9 cellular contexts compared by ENCODE assay signal in the genomic region with DNA sequence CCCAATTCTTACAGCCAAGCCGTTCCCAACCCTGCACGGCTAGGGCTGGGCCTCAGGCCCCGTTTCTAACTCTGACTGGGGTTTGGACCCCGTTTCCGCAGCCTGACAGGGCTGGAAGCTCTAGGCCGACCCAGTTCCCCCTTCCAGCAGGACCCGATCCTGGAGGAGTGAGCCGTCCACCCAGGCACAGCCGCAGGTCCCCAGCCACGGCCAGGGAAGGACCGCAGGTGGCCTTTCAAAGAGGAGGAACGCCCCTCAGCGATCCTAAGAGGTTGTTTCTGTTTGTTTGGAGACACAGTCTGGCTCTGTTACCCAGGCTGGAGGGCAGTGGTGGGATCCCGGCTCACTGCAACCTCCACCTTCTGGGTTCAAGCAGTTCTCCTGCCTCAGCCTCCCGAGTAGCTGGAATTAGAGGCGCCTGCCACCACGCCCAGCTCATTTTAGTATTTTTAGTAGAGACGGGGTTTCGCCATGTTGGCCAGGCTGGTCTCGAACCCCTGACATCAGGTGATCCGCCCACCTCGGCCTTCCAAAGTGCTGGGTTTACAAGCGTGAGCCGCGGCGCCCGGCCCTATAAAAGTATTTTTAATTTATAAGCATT. TPM values are rescaled to one million over a fixed set of nuclear protein-coding genes. Genes with fewer than 3 reads are reported as not detected.
DNase-seq lines count a peak whose midpoint lies in the region; ATAC-seq, FAIRE-seq and TF ChIP-seq lines count a peak whose summit lies in the region.
"Had no signal": no experiment of that assay in that cellular context is flagged by ENCODE, and none has a peak within 500 bp of the region (broad histone marks: within the 10 kb centered on the region; RNA-seq: fewer than 3 reads in every experiment).

No MANE protein-coding gene starts in this region.

- H3K79me1 ChIP-seq in H1 (ENCODE audit: low read depth, low read length) (no peaks in the 10 kb centered on the region; the same call in 1 of the 2 replicates), trophoblast cell (ENCODE audit: low read length) (peaks cover 9% of the 10 kb centered on the region)

- H2BK15ac ChIP-seq in H1 (ENCODE audit: low read length), result no peak overlapping the region

- H3K4ac ChIP-seq in H1 (replicated peaks; ENCODE audit: insufficient read length, low read depth, low read length) (no peak overlapping the region), trophoblast cell (ENCODE audit: low read depth, low read length) (peak overlapping the region; percentile 22)

- H3K9ac ChIP-seq in H1 (replicated peaks in 1 of 4; ENCODE audit: extremely low read depth in 1 of 4, low read depth in 3 of 4, low read length in 3 of 4) (no peak overlapping the region), trophoblast cell (ENCODE audit: low read length) (no peak overlapping the region)

- peaks cover 5% of the 10 kb centered on the region; the same call in 1 of the 2 replicates for H3K23me2 ChIP-seq in H1 (ENCODE audit: low read depth, low read length)

- peak overlapping the region; percentile 39 for H3K27ac ChIP-seq in CD8-positive, alpha-beta memory T cell (ENCODE audit: low read depth, low read length)
- no peak overlapping the region for H3K27ac ChIP-seq in H1 (ENCODE audit: low read depth, low read length)
- H3K27ac ChIP-seq in trophoblast cell (ENCODE audit: low read depth, low read length), result no peak overlapping the region
- H3K27ac ChIP-seq: SJCRH30 had no signal

- no peak overlapping the region; the same call in 1 of the 2 replicates for H4K8ac ChIP-seq in H1 (ENCODE audit: extremely low read depth, insufficient read depth, low read length)
- H4K8ac ChIP-seq in trophoblast cell (ENCODE audit: low read depth, low read length), result peak overlapping the region; percentile 64

- H4K12ac ChIP-seq in trophoblast cell (ENCODE audit: low read depth, low read length), result peak overlapping the region; percentile 15

- peak overlapping the region in 3 of 8 donors; percentile 38 to 73 (median 72) for H3K27ac Mint-ChIP-seq in CD8-positive, alpha-beta memory T cell

- no peak overlapping the region for H3K23ac ChIP-seq in H1 (ENCODE audit: insufficient read length)
- no peak overlapping the region for H3K23ac ChIP-seq in trophoblast cell (ENCODE audit: low read length)

- H2AK5ac ChIP-seq in H1 (ENCODE audit: low read depth, low read length) (0 out of 2 replicates have a peak overlapping the region, but pooled peaks have one; percentile 48), trophoblast cell (ENCODE audit: low read length) (peak overlapping the region; percentile 95)

- H2AFZ ChIP-seq in H1 (ENCODE audit: low read length), result no peak overlapping the region
- H2AFZ ChIP-seq in trophoblast cell (ENCODE audit: insufficient read depth, low read length, poor library complexity), result no peak overlapping the region

- H3K4me1 ChIP-seq in CD8-positive, alpha-beta memory T cell (ENCODE audit: insufficient read depth, low read length), result peaks cover 36% of the 10 kb centered on the region
- H3K4me1 ChIP-seq in H1 (replicated peaks in 1 of 4; ENCODE audit: control insufficient read depth in 3 of 4, insufficient read depth in 4 of 4, low read length in 3 of 4) (peaks cover 0 to 5% (median 0%) of the 10 kb centered on the region in 4 experiments; a peak in 5 of 7 replicates), trophoblast cell (ENCODE audit: control insufficient read depth in 1 of 2, insufficient read depth in 2 of 2, low read length in 2 of 2) (peaks cover 0 to 5% of the 10 kb centered on the region in 2 experiments)
- H3K4me1 ChIP-seq: SJCRH30 had no signal

- peak overlapping the region in 1 of 2 experiments; percentile 39; a peak in 1 of 4 replicates for H3K4me2 ChIP-seq in H1 (ENCODE audit: insufficient read depth in 1 of 2, low read depth in 2 of 2, low read length in 2 of 2)
- peak overlapping the region; percentile 51 for H3K4me2 ChIP-seq in trophoblast cell (ENCODE audit: low read length)

- POLR2A ChIA-PET in CD8-positive, alpha-beta memory T cell (lab: Charles Lee), result interaction anchor here (0.5 to 1.8 kb wide), 5 partner anchors 11 to 726 kb away, joined by 3 to 10 read pairs (median 5); partner anchors contain the start of genes COX19 and ZFAND2A
- POLR2A ChIA-PET in H1 (lab: Charles Lee; ENCODE audit: partially characterized antibody), result interaction anchor here (1.4 to 2.0 kb wide), 3 partner anchors 10 to 102 kb away, joined by 3 to 9 read pairs (median 8); no protein-coding TSS in a partner anchor

- no peaks in the 10 kb centered on the region for H3K9me3 Mint-ChIP-seq in CD8-positive, alpha-beta memory T cell

- H4K91ac ChIP-seq in H1 (replicated peaks; ENCODE audit: insufficient read length, low read length) (no peak overlapping the region), trophoblast cell (ENCODE audit: low read depth, low read length) (peak overlapping the region; percentile 83)

- TF ChIP-seq CTCF in H1 (IDR thresholded peaks at IDR 0.05; ENCODE audit: control extremely low read depth in 1 of 3, insufficient read depth in 1 of 3, low read depth in 1 of 3, low read length in 3 of 3), result no peak

- CTCF ChIA-PET in CD8-positive, alpha-beta memory T cell (lab: Charles Lee), result interaction anchor here (0.6 to 2.1 kb wide), 9 partner anchors 24 to 554 kb away, joined by 3 to 9 read pairs (median 4); partner anchors contain the start of gene SUN1
- CTCF ChIA-PET in H1 (lab: Charles Lee; ENCODE audit: partially characterized antibody), result interaction anchor here (1.0 to 1.2 kb wide), 2 partner anchors 34 to 54 kb away, joined by 3 to 4 read pairs; no protein-coding TSS in a partner anchor

- peaks cover 13 to 15% of the 10 kb centered on the region in 2 experiments for H4K20me1 ChIP-seq in H1 (replicated peaks in 1 of 2; ENCODE audit: control insufficient read depth in 1 of 2, insufficient read depth in 2 of 2, low read length in 2 of 2)

- H3K36me3 ChIP-seq in CD8-positive, alpha-beta memory T cell (ENCODE audit: insufficient read depth, low read length), result peaks cover 6% of the 10 kb centered on the region
- H3K36me3 ChIP-seq in H1 (ENCODE audit: control insufficient read depth in 2 of 4, insufficient read depth in 4 of 4, low read length in 3 of 4) (peaks cover 0 to 27% (median 14%) of the 10 kb centered on the region in 4 experiments; a peak in 6 of 8 replicates), trophoblast cell (ENCODE audit: control insufficient read depth in 1 of 2, insufficient read depth in 2 of 2, low read length in 2 of 2) (peaks cover 22 to 23% of the 10 kb centered on the region in 2 experiments)

- no peak overlapping the region for H3K4me3 ChIP-seq in CD8-positive, alpha-beta memory T cell (ENCODE audit: low read length)
- H3K4me3 ChIP-seq in H1 (ENCODE audit: extremely low read depth in 1 of 4, insufficient read depth in 2 of 4, low read depth in 3 of 4, low read length in 4 of 4) (peak overlapping the region in 1 of 4 experiments; percentile 41; a peak in 1 of 8 replicates), trophoblast cell (ENCODE audit: low read depth, low read length) (no peak overlapping the region)

- TF ChIP-seq POLR2A in H1 (IDR thresholded peaks at IDR 0.05; ENCODE audit: control extremely low read depth in 1 of 2, low read depth in 2 of 2, low read length in 2 of 2), result no peak

- H3K4me3 Mint-ChIP-seq in CD8-positive, alpha-beta memory T cell, result peak overlapping the region in 4 of 7 donors; percentile 11 to 78 (median 32)

- no peaks in the 10 kb centered on the region for H3K27me3 ChIP-seq in CD8-positive, alpha-beta memory T cell (ENCODE audit: insufficient read depth, low read length, poor library complexity, severe bottlenecking)
- no peaks in the 10 kb centered on the region for H3K27me3 ChIP-seq in H1 (replicated peaks in 1 of 4; ENCODE audit: control insufficient read depth in 3 of 4, extremely low read depth in 1 of 4, insufficient read depth in 3 of 4, low read length in 3 of 4)
- no peaks in the 10 kb centered on the region for H3K27me3 ChIP-seq in trophoblast cell (ENCODE audit: insufficient read depth, low read length)
- H3K27me3 ChIP-seq: SJCRH30 had no signal

- no peak overlapping the region for H3K14ac ChIP-seq in H1 (ENCODE audit: insufficient read length)
- peak overlapping the region; percentile 27 for H3K14ac ChIP-seq in trophoblast cell (ENCODE audit: low read length)

- TF ChIP-seq RAD21 in H1 (IDR thresholded peaks at IDR 0.05 in 1 of 2, conservative IDR thresholded peaks at IDR 0.05 in 1 of 2; ENCODE audit: low read depth in 2 of 2, low read length in 2 of 2), result no peak

- no peak overlapping the region; the same call in 1 of the 2 replicates for H3K18ac ChIP-seq in H1 (ENCODE audit: extremely low read depth, low read length)
- H3K18ac ChIP-seq in trophoblast cell (ENCODE audit: low read length), result no peak overlapping the region

- no peak overlapping the region for H2BK20ac ChIP-seq in H1 (ENCODE audit: low read length)

- 95% methylated on average over 27 of the region's 27 CpGs; no CpG with 5 or more reads in 1 of the 2 experiments for WGBS in H1 (ENCODE audit: extremely low coverage in 1 of 2, insufficient coverage in 1 of 2, insufficient read length in 1 of 2, insufficient replicate concordance in 2 of 2, low coverage in 1 of 2, low lambda C conversion rate in 2 of 2, missing lambda C conversion rate in 1 of 2), 2 experiments
- no CpG with 5 or more reads among the region's 27 CpGs for WGBS in trophoblast cell (ENCODE audit: extremely low coverage, insufficient coverage, insufficient read length)

- peaks cover 25 to 35% (median 28%) of the 10 kb centered on the region in 3 donors for H3K4me1 Mint-ChIP-seq in CD8-positive, alpha-beta memory T cell

- peak in 1 of 5 donors; percentile 59 for DNase-seq in CD8-positive, alpha-beta memory T cell
- peak; percentile 53 for DNase-seq in NCI-H1092 treated with DMSO at 0.1 percent for 48 hours (lab: John Stamatoyannopoulos, UW)
- no peak for DNase-seq in H1 (ENCODE audit: low read depth in 1 of 2, low spot score in 2 of 2)
- DNase-seq in trophoblast cell, result no peak
- DNase-seq in SHP77 treated with DMSO at 0.1 percent for 48 hours (lab: John Stamatoyannopoulos, UW), result no peak
- no peak for DNase-seq in HT-29 (ENCODE audit: low spot score)

- H2BK120ac ChIP-seq in H1 (replicated peaks; ENCODE audit: low read depth, low read length) (no peak overlapping the region), trophoblast cell (ENCODE audit: insufficient read depth, low read length, poor library complexity) (peak overlapping the region; percentile 36)

- H2BK12ac ChIP-seq in H1 (ENCODE audit: low read depth, low read length) (peak overlapping the region; percentile 96), trophoblast cell (ENCODE audit: low read length) (peak overlapping the region; percentile 23)

- no peaks in the 10 kb centered on the region for H3K9me3 ChIP-seq in CD8-positive, alpha-beta memory T cell (ENCODE audit: low read length)
- H3K9me3 ChIP-seq in H1 (ENCODE audit: insufficient read depth in 2 of 2, low read depth in 1 of 2, low read length in 1 of 2) (no peaks in the 10 kb centered on the region; a peak in 1 of 4 replicates), trophoblast cell (ENCODE audit: insufficient read depth, low read depth, low read length) (no peaks in the 10 kb centered on the region)
- H3K9me3 ChIP-seq: SJCRH30 had no signal

- H4K5ac ChIP-seq in H1 (ENCODE audit: insufficient read length, low read depth, low read length), result no peak overlapping the region

- H3K56ac ChIP-seq in H1 (replicated peaks; ENCODE audit: insufficient read length, low read depth, low read length), result no peak overlapping the region

- FAIRE-seq in H1 (lab: Jason Lieb, UNC), result no peak

- no peak for ATAC-seq in HG03097 (IDR thresholded peaks at IDR 0.05; ENCODE audit: low FRiP score, unreplicated experiment)
- ATAC-seq in GM18909 (IDR thresholded peaks at IDR 0.05; ENCODE audit: poor library complexity, unreplicated experiment), result no peak

- peaks cover 23 to 34% of the 10 kb centered on the region in 2 experiments for H3K79me2 ChIP-seq in H1 (ENCODE audit: control insufficient read depth in 1 of 2, insufficient read depth in 2 of 2, low read length in 2 of 2)
- H3K79me2 ChIP-seq in trophoblast cell (ENCODE audit: control insufficient read depth, insufficient read depth, low read length, poor library complexity), result peaks cover 23% of the 10 kb centered on the region

- TF ChIP-seq EP300 in H1 (IDR thresholded peaks at IDR 0.05; ENCODE audit: borderline replicate concordance in 1 of 2, low read depth in 2 of 2, low read length in 2 of 2), result no peak

- no peaks in the 10 kb centered on the region for H3K27me3 Mint-ChIP-seq in CD8-positive, alpha-beta memory T cell

- peaks cover 0 to 36% (median 4%) of the 10 kb centered on the region in 3 donors for H3K36me3 Mint-ChIP-seq in CD8-positive, alpha-beta memory T cell

- H2BK5ac ChIP-seq in H1 (ENCODE audit: low read depth, low read length) (no peak overlapping the region), trophoblast cell (ENCODE audit: low read depth, low read length, poor library complexity) (no peak overlapping the region)

RNA-seq across cellular contexts. Expression of gene GET4, which starts 0.8 kb away (rescaled TPM):
- 10 to 100 TPM; 39.9 to 44.9 TPM for total RNA-seq in CD8-positive, alpha-beta memory T cell
- 33.6 TPM for polyA plus RNA-seq in CD8-positive, alpha-beta memory T cell
- 52.1 and 56.7 TPM in 2 replicates for total RNA-seq in H1 (2021; fragmentation: NEBNext Ultra II Directional; extraction: Animal tissue kit (Norgen Biotek cat#: 25700))
- polyA plus RNA-seq in H1 (2011; rRNA removed), result 74.1 and 95.0 TPM in 2 replicates
- 73.5 TPM for polyA plus RNA-seq in H1 (2011; cell fraction: cytosol; rRNA removed)
- 137 TPM for polyA plus RNA-seq in H1 (2011; cell fraction: nucleus; rRNA removed)
- polyA plus RNA-seq in H1 (2012, experiment 1 of 2), result 42.9 to 72.1 TPM (median 69.9 TPM) in 4 replicates
- polyA plus RNA-seq in H1 (2012, experiment 2 of 2), result 52.9 TPM
- polyA plus RNA-seq in H1 (2013, experiment 1 of 2), result 40.9 TPM
- polyA plus RNA-seq in H1 (2013, experiment 2 of 2), result 40.1 TPM
- polyA minus RNA-seq in H1 (2011; rRNA and poly(A)+ RNA removed), result 17.7 and 19.3 TPM in 2 replicates
- polyA minus RNA-seq in H1 (2011; cell fraction: cytosol; rRNA and poly(A)+ RNA removed), result 28.7 TPM
- 22.5 TPM for polyA minus RNA-seq in H1 (2011; cell fraction: nucleus; rRNA and poly(A)+ RNA removed)
- 81.6 and 84.3 TPM in 2 replicates for polyA plus RNA-seq in trophoblast cell (2013)
- total RNA-seq in HT-29 (2014; rRNA removed; shearing (Covaris generic)), result 228 and 253 TPM in 2 replicates

RNA-seq across cellular contexts. Expression of gene SUN1, which starts 43.3 kb away (rescaled TPM):
- total RNA-seq in CD8-positive, alpha-beta memory T cell, result 10 to 100 TPM; 59.8 to 65.8 TPM
- polyA plus RNA-seq in CD8-positive, alpha-beta memory T cell, result 29.8 TPM
- 105 and 108 TPM in 2 replicates for total RNA-seq in H1 (2021; fragmentation: NEBNext Ultra II Directional; extraction: Animal tissue kit (Norgen Biotek cat#: 25700))
- polyA plus RNA-seq in H1 (2011; rRNA removed), result 158 and 324 TPM in 2 replicates
- 235 TPM for polyA plus RNA-seq in H1 (2011; cell fraction: cytosol; rRNA removed)
- 512 TPM for polyA plus RNA-seq in H1 (2011; cell fraction: nucleus; rRNA removed)
- polyA plus RNA-seq in H1 (2012, experiment 1 of 2), result 69.8 to 110 TPM (median 95.7 TPM) in 4 replicates
- polyA plus RNA-seq in H1 (2012, experiment 2 of 2), result 31.4 TPM
- polyA plus RNA-seq in H1 (2013, experiment 1 of 2), result 110 TPM
- polyA plus RNA-seq in H1 (2013, experiment 2 of 2), result 106 TPM
- 149 and 180 TPM in 2 replicates for polyA minus RNA-seq in H1 (2011; rRNA and poly(A)+ RNA removed)
- 83.6 TPM for polyA minus RNA-seq in H1 (2011; cell fraction: cytosol; rRNA and poly(A)+ RNA removed)
- 211 TPM for polyA minus RNA-seq in H1 (2011; cell fraction: nucleus; rRNA and poly(A)+ RNA removed)
- polyA plus RNA-seq in trophoblast cell (2013), result 85.9 and 88.3 TPM in 2 replicates
- 145 and 200 TPM in 2 replicates for total RNA-seq in HT-29 (2014; rRNA removed; shearing (Covaris generic))
